Comparison of ENCODE assay signal across 9 cellular contexts in genomic region chr2:240134956-240135520, GRCh38. TPM values are rescaled to one million over a fixed set of nuclear protein-coding genes. Genes with fewer than 3 reads are reported as not detected.
A peak's percentile ranks its signal among the peaks of the same experiment; 100 is the strongest.
DNase-seq lines count a peak whose midpoint lies in the region; ATAC-seq, FAIRE-seq and TF ChIP-seq lines count a peak whose summit lies in the region.
"Had no signal": no experiment of that assay in that cellular context is flagged by ENCODE, and none has a peak within 500 bp of the region (broad histone marks: within the 10 kb centered on the region; RNA-seq: fewer than 3 reads in every experiment).

No MANE protein-coding gene starts in this region.

- H3K4me1 ChIP-seq in body of pancreas (peaks cover 20% of the 10 kb centered on the region), right lobe of liver (peaks cover 0 to 11% (median 2%) of the 10 kb centered on the region in 4 donors), thymus (ENCODE audit: control insufficient read depth, insufficient read depth, low read length) (peaks cover 9% of the 10 kb centered on the region)

- H3K27ac ChIP-seq in body of pancreas (peak overlapping the region in 1 of 4 donors; percentile 53), right lobe of liver (no peak overlapping the region), thymus (ENCODE audit: low read depth) (no peak overlapping the region)

- no peak for TF ChIP-seq POLR2A in body of pancreas (IDR thresholded peaks at IDR 0.05)
- no peak for TF ChIP-seq POLR2A in right lobe of liver (IDR thresholded peaks at IDR 0.05)
- TF ChIP-seq POLR2A in H54 (IDR thresholded peaks at IDR 0.05; ENCODE audit: low read depth, low read length) = no peak

- CTCF ChIA-PET in activated CD4-positive, alpha-beta T cell treated with anti-CD3 and anti-CD28 coated beads for 36 hours (lab: Charles Lee) = interaction anchor here (0.6 to 1.8 kb wide), 3 partner anchors 9 to 74 kb away, joined by 4 to 8 read pairs (median 7); no protein-coding TSS in a partner anchor

- H3K4me1 Mint-ChIP-seq in activated CD4-positive, alpha-beta T cell treated with anti-CD3 and anti-CD28 coated beads for 36 hours = peaks cover 25% of the 10 kb centered on the region

- intact Hi-C loops in activated CD4-positive, alpha-beta T cell treated with anti-CD3 and anti-CD28 coated beads for 36 hours (cut with DNase I, micrococcal nuclease) = loop anchor here (5.0 to 10.0 kb wide), 2 partner anchors 300 to 808 kb away; partner anchors contain the start of gene GPC1 (in 1 of the 2)
- intact Hi-C loops in body of pancreas (cut with DNase I) = no loop called here
- intact Hi-C loops in right lobe of liver (cut with DNase I) = no loop called here

- TF ChIP-seq CTCF in body of pancreas (IDR thresholded peaks at IDR 0.05) (no peak), right lobe of liver (IDR thresholded peaks at IDR 0.05) (no peak)

- FAIRE-seq in H54 (lab: Jason Lieb, UNC) = no peak

- POLR2A ChIA-PET in activated CD4-positive, alpha-beta T cell treated with anti-CD3 and anti-CD28 coated beads for 36 hours (lab: Charles Lee) = no interaction called here

- H3K36me3 ChIP-seq in body of pancreas (replicated peaks in 1 of 2; ENCODE audit: insufficient read depth in 1 of 2, low read depth in 2 of 2) (peaks cover 5 to 10% of the 10 kb centered on the region in 2 donors), right lobe of liver (peaks cover 0 to 35% (median 13%) of the 10 kb centered on the region in 4 donors), thymus (ENCODE audit: control insufficient read depth, insufficient read depth) (peaks cover 30% of the 10 kb centered on the region)

- no peak for DNase-seq in activated CD4-positive, alpha-beta T cell treated with anti-CD3 and anti-CD28 coated beads for 36 hours
- no peak for DNase-seq in activated CD4-positive, alpha-beta T cell treated with anti-CD3 and anti-CD28 coated beads, Interleukin-2, amount 50 U/mL, for 1 hour
- DNase-seq in body of pancreas (no peak), right lobe of liver (no peak), H54 (ENCODE audit: insufficient read length, low spot score) (no peak)
- no peak for DNase-seq in activated CD4-positive, CD25-positive, alpha-beta regulatory T cell treated with anti-CD3 and anti-CD28 coated beads, Interleukin-2, amount 50 U/mL, for 72 hours
- DNase-seq: C1 segment of cervical spinal cord had no signal

- no peaks in the 10 kb centered on the region for H3K27me3 Mint-ChIP-seq in activated CD4-positive, alpha-beta T cell treated with anti-CD3 and anti-CD28 coated beads for 36 hours

- no peaks in the 10 kb centered on the region for H3K27me3 ChIP-seq in body of pancreas
- no peaks in the 10 kb centered on the region for H3K27me3 ChIP-seq in right lobe of liver
- H3K27me3 ChIP-seq in thymus (ENCODE audit: control insufficient read depth, insufficient read depth) = no peaks in the 10 kb centered on the region

- H3K9me3 Mint-ChIP-seq in activated CD4-positive, alpha-beta T cell treated with anti-CD3 and anti-CD28 coated beads for 36 hours (ENCODE audit: low read depth) = no peaks in the 10 kb centered on the region

- no peak for ATAC-seq in activated CD4-positive, alpha-beta T cell treated with anti-CD3 and anti-CD28 coated beads for 36 hours
- ATAC-seq in body of pancreas (no peak), right lobe of liver (no peak), HG03108 (IDR thresholded peaks at IDR 0.05; ENCODE audit: unreplicated experiment) (no peak)

- H3K9me3 ChIP-seq in body of pancreas (no peaks in the 10 kb centered on the region), right lobe of liver (no peaks in the 10 kb centered on the region), thymus (ENCODE audit: control insufficient read depth) (peaks cover 1% of the 10 kb centered on the region)

- peak overlapping the region; percentile 88 for H3K4me3 Mint-ChIP-seq in activated CD4-positive, alpha-beta T cell treated with anti-CD3 and anti-CD28 coated beads for 36 hours

- 78 to 83% methylated on average over 15 of the region's 15 CpGs for WGBS in body of pancreas, 2 donors
- 78% methylated on average over 12 of the region's 15 CpGs for WGBS in right lobe of liver (ENCODE audit: insufficient coverage, low coverage, low lambda C conversion rate, missing lambda C conversion rate)
- 90% methylated on average over 15 of the region's 15 CpGs for WGBS in thymus

- peak overlapping the region; percentile 91 for H3K27ac Mint-ChIP-seq in activated CD4-positive, alpha-beta T cell treated with anti-CD3 and anti-CD28 coated beads for 36 hours

- H3K4me3 ChIP-seq in body of pancreas (peak overlapping the region; percentile 90 to 99), right lobe of liver (peak overlapping the region; percentile 95 to 99 (median 95)), thymus (ENCODE audit: low read length) (peak overlapping the region; percentile 86)

- H3K36me3 Mint-ChIP-seq in activated CD4-positive, alpha-beta T cell treated with anti-CD3 and anti-CD28 coated beads for 36 hours (ENCODE audit: low read depth) = peaks cover 31% of the 10 kb centered on the region

RNA-seq across cellular contexts. Expression of gene COPS9, which starts 1.1 kb away (rescaled TPM):
- total RNA-seq in activated CD4-positive, alpha-beta T cell treated with anti-CD3 and anti-CD28 coated beads for 36 hours = 10 to 100 TPM; 62.6 to 92.1 TPM
- total RNA-seq in body of pancreas (100 to 1,000 TPM; 170 to 184 TPM), right lobe of liver (10 to 100 TPM; 33.1 to 66.1 (median 45.8) TPM)
- 383 TPM for polyA plus RNA-seq in thymus

RNA-seq across cellular contexts. Expression of gene OTOS, which starts 5.4 kb away (rescaled TPM):
- total RNA-seq in activated CD4-positive, alpha-beta T cell treated with anti-CD3 and anti-CD28 coated beads for 36 hours = not detected
- not detected for total RNA-seq in body of pancreas
- not detected for total RNA-seq in right lobe of liver
- polyA plus RNA-seq in thymus = 2.4 TPM

Comparison
In these comparisons a context has a peak if more than half of its experiments do, and no peak if none do; other contexts are left out.
1. intact Hi-C loops: an anchor here in activated CD4-positive, alpha-beta T cell treated with anti-CD3 and anti-CD28 coated beads for 36 hours (5.0 to 10.0 kb wide); none called in body of pancreas and right lobe of liver.